Comparison of ENCODE assay signal across 15 cellular contexts in genomic region chr5:56457887-56458451, GRCh38.
DNase-seq lines count a peak whose midpoint lies in the region; ATAC-seq and FAIRE-seq lines count a peak whose summit lies in the region.
"Had no signal": no experiment of that assay in that cellular context is flagged by ENCODE, and none has a peak within 500 bp of the region (broad histone marks: within the 10 kb centered on the region; RNA-seq: fewer than 3 reads in every experiment).

No MANE protein-coding gene starts in this region.

- no peak for DNase-seq in activated naive CD4-positive, alpha-beta T cell treated with anti-CD3 and anti-CD28 coated beads for 36 hours
- DNase-seq in activated naive CD4-positive, alpha-beta T cell (lab: John Stamatoyannopoulos, UW), result no peak
- no peak for DNase-seq in aorta
- no peak for DNase-seq in glomerular visceral epithelial cell (ENCODE audit: extremely low spot score)
- no peak for DNase-seq in HK-2 (ENCODE audit: unreplicated experiment)
- DNase-seq: 8988T; activated CD8-positive, alpha-beta memory T cell treated with anti-CD3 and anti-CD28 coated beads, Interleukin-2, amount 50 U/mL, for 4 hours; effector CD4-positive, alpha-beta T cell; NCI-H1092; NCI-H510A treated with DMSO at 0.1 percent for 48 hours; retina had no signal

- no peaks in the 10 kb centered on the region for H3K36me3 ChIP-seq in muscle layer of duodenum (ENCODE audit: control insufficient read depth in 1 of 2, insufficient read depth in 2 of 2, low read length in 2 of 2)
- no peaks in the 10 kb centered on the region for H3K36me3 ChIP-seq in aorta (ENCODE audit: control insufficient read depth in 1 of 2, insufficient read depth in 2 of 2, low read length in 1 of 2)

- H3K27me3 ChIP-seq in muscle layer of duodenum (ENCODE audit: low read depth, low read length), result no peaks in the 10 kb centered on the region
- no peaks in the 10 kb centered on the region for H3K27me3 ChIP-seq in aorta (ENCODE audit: control insufficient read depth in 1 of 2, insufficient read depth in 2 of 2, low read length in 1 of 2)

- H3K36me3 Mint-ChIP-seq in activated naive CD4-positive, alpha-beta T cell treated with anti-CD3 and anti-CD28 coated beads for 36 hours (ENCODE audit: low read depth), result no peaks in the 10 kb centered on the region

- H3K27ac ChIP-seq in muscle layer of duodenum (ENCODE audit: low read length), result peak overlapping the region; percentile 19
- peak overlapping the region; percentile 44 to 93 for H3K27ac ChIP-seq in aorta (ENCODE audit: low read depth in 1 of 2, low read length in 2 of 2)

- WGBS in aorta, 2 donors, result 3 to 5% methylated on average over 5 of the region's 5 CpGs

- ATAC-seq in aorta (ENCODE audit: low FRiP score) (peak; percentile 36), GM21381 (IDR thresholded peaks at IDR 0.05; ENCODE audit: unreplicated experiment) (no peak)

- peak; percentile 89 for FAIRE-seq in endometrium (lab: Jason Lieb, UNC)
- FAIRE-seq: D721Med had no signal

- H3K27me3 Mint-ChIP-seq in activated naive CD4-positive, alpha-beta T cell treated with anti-CD3 and anti-CD28 coated beads for 36 hours (ENCODE audit: low read depth), result no peaks in the 10 kb centered on the region

- H3K4me1 ChIP-seq in muscle layer of duodenum (ENCODE audit: control insufficient read depth in 1 of 2, insufficient read depth in 2 of 2, low read length in 2 of 2) (no peaks in the 10 kb centered on the region), aorta (ENCODE audit: control insufficient read depth in 1 of 2, insufficient read depth in 2 of 2, low read length in 2 of 2) (peaks cover 5 to 11% of the 10 kb centered on the region in 2 donors)

- peak overlapping the region; percentile 38 for H3K27ac Mint-ChIP-seq in activated naive CD4-positive, alpha-beta T cell treated with anti-CD3 and anti-CD28 coated beads for 36 hours

- no peaks in the 10 kb centered on the region for H3K4me1 Mint-ChIP-seq in activated naive CD4-positive, alpha-beta T cell treated with anti-CD3 and anti-CD28 coated beads for 36 hours (ENCODE audit: low read depth)

- intact Hi-C loops in activated naive CD4-positive, alpha-beta T cell treated with anti-CD3 and anti-CD28 coated beads for 36 hours (cut with micrococcal nuclease), result no loop called here
- intact Hi-C loops in aorta (cut with DNase I), result no loop called here

- H3K9me3 ChIP-seq in muscle layer of duodenum (ENCODE audit: control insufficient read depth in 1 of 2, low read length in 2 of 2) (no peaks in the 10 kb centered on the region), aorta (ENCODE audit: control insufficient read depth, low read length) (no peaks in the 10 kb centered on the region)

- H3K9me3 Mint-ChIP-seq in activated naive CD4-positive, alpha-beta T cell treated with anti-CD3 and anti-CD28 coated beads for 36 hours, result no peaks in the 10 kb centered on the region

- H3K4me3 ChIP-seq in muscle layer of duodenum (ENCODE audit: low read depth in 1 of 2, low read length in 2 of 2) (no peak overlapping the region), aorta (ENCODE audit: low read length in 2 of 2) (no peak overlapping the region)

- CTCF ChIA-PET in activated naive CD4-positive, alpha-beta T cell treated with anti-CD3 and anti-CD28 coated beads for 36 hours (lab: Charles Lee), result no interaction called here

- no peak overlapping the region for H3K4me3 Mint-ChIP-seq in activated naive CD4-positive, alpha-beta T cell treated with anti-CD3 and anti-CD28 coated beads for 36 hours
